16 cellular contexts compared by ENCODE assay signal in the genomic region with DNA sequence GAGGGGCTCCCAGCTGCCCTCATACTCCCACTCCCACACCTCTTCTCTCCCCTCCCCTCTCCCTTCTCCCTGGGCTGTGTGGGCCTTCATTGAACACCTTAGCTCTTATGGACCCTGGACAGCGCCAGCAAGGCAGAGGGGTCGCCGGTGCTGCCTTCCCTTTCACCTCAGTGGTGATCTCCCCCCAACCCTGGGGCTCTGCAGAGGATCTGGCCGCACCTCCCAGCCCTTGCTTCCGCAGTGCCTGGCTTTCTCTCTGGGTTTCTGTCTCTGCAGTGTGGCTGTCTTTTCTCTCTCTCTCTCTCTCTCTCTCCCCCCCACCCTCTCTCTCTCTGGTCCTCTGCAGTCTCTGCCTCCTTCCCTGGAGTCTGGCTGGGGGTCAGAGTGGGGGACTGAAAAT. TPM values are rescaled to one million over a fixed set of nuclear protein-coding genes. Genes with fewer than 3 reads are reported as not detected.
DNase-seq lines count a peak whose midpoint lies in the region; ATAC-seq, FAIRE-seq and TF ChIP-seq lines count a peak whose summit lies in the region.
"Had no signal": no experiment of that assay in that cellular context is flagged by ENCODE, and none has a peak within 500 bp of the region (broad histone marks: within the 10 kb centered on the region; RNA-seq: fewer than 3 reads in every experiment).

No MANE protein-coding gene starts in this region.

- intact Hi-C loops in GM12878 (cut with micrococcal nuclease; ENCODE audit: unreplicated experiment), result no loop called here
- intact Hi-C loops in OCI-LY7 (cut with micrococcal nuclease; ENCODE audit: unreplicated experiment), result no loop called here
- intact Hi-C loops in Right ventricle myocardium superior (cut with DNase I), result no loop called here

- no peak for TF ChIP-seq RAD21 in GM12878 (IDR thresholded peaks at IDR 0.05; ENCODE audit: insufficient read depth, low read depth, low read length)

- SMC1A ChIA-PET in GM12878 (lab: Charles Lee; ENCODE audit: uncharacterized antibody, unreplicated experiment), result no interaction called here

- CTCF ChIA-PET in GM12878 (lab: Yijun Ruan, JAX) (interaction anchor here (0.5 kb wide), 1 partner anchor 205 kb away, joined by 3 read pairs; no protein-coding TSS in a partner anchor), OCI-LY7 (lab: Charles Lee; ENCODE audit: unreplicated experiment) (no interaction called here)

- in situ Hi-C loops in GM12878 (cut with MboI), result no loop called here

- H3K36me3 ChIP-seq in HUES6 (ENCODE audit: control insufficient read depth, insufficient read depth, low read length), result peaks cover 5% of the 10 kb centered on the region; the same call in 1 of the 2 replicates
- H3K36me3 ChIP-seq in GM12878 (ENCODE audit: control insufficient read depth in 2 of 2, insufficient read depth in 2 of 2, low read length in 1 of 2), result no peaks in the 10 kb centered on the region
- no peaks in the 10 kb centered on the region for H3K36me3 ChIP-seq in iPS-20b (ENCODE audit: insufficient read depth, low read depth, low read length)
- no peaks in the 10 kb centered on the region for H3K36me3 ChIP-seq in OCI-LY7 (ENCODE audit: insufficient read depth, low read length)
- H3K36me3 ChIP-seq: left lung had no signal

- no peak for FAIRE-seq in GM12878 (lab: Jason Lieb, UNC)

- BruUV-seq in GM12878 (replicated peaks; lab: Mats Ljungman, UMichigan) (no TSS peak), OCI-LY7 (replicated peaks; lab: Mats Ljungman, UMichigan) (no TSS peak)

- 4% methylated on average over 5 of the region's 5 CpGs for WGBS in GM12878 (ENCODE audit: insufficient coverage, insufficient replicate concordance, low lambda C conversion rate, missing lambda C conversion rate)

- H4K20me1 ChIP-seq in GM12878 (ENCODE audit: control insufficient read depth, insufficient read depth) (no peaks in the 10 kb centered on the region), OCI-LY7 (ENCODE audit: insufficient read depth, low read length) (no peaks in the 10 kb centered on the region)

- H3K4me2 ChIP-seq in GM12878 (ENCODE audit: control insufficient read depth, insufficient read depth), result no peak overlapping the region
- H3K4me2 ChIP-seq in OCI-LY7 (ENCODE audit: low read length), result no peak overlapping the region

- H2AFZ ChIP-seq in GM12878 (ENCODE audit: control insufficient read depth, low read depth, low read length) (no peak overlapping the region), OCI-LY7 (ENCODE audit: low read length) (no peak overlapping the region)

- POLR2A ChIA-PET in GM12878 (lab: Charles Lee) (no interaction called here), OCI-LY7 (lab: Charles Lee) (interaction anchor here (0.6 kb wide), 1 partner anchor 163 kb away, joined by 6 read pairs; no protein-coding TSS in a partner anchor)

- H3K27ac ChIP-seq in HUES6 (ENCODE audit: low read depth, low read length), result no peak overlapping the region
- H3K27ac ChIP-seq in GM12878 (ENCODE audit: control insufficient read depth, insufficient read depth), result no peak overlapping the region
- no peak overlapping the region for H3K27ac ChIP-seq in iPS-20b (ENCODE audit: low read length)
- H3K27ac ChIP-seq in OCI-LY7 (ENCODE audit: low read depth, low read length, poor library complexity, severe bottlenecking), result no peak overlapping the region
- H3K27ac ChIP-seq: left lung had no signal

- TF ChIP-seq POLR2A in GM12878 (IDR thresholded peaks at IDR 0.05; ENCODE audit: low read depth, low read length), result no peak

- no peak for DNase-seq in GM12878 (ENCODE audit: low read depth, low spot score)
- no peak for DNase-seq in skeletal muscle cell (ENCODE audit: low read depth)
- no peak for DNase-seq in OCI-LY7 (ENCODE audit: low spot score)
- no peak for DNase-seq in NCI-H2196 (lab: John Stamatoyannopoulos, UW; ENCODE audit: unreplicated experiment)
- DNase-seq in Right ventricle myocardium superior, result no peak
- DNase-seq: activated CD8-positive, alpha-beta T cell treated with anti-CD3 and anti-CD28 coated beads, Interleukin-2, amount 10 ng/mL, durations not matched to agents 7 days and 5 days; activated gamma-delta T cell treated with Interleukin-2 at 50 U/mL for 16 hours; CD4-positive, alpha-beta memory T cell; left lung; naive B cell; NCI-H1694; NCI-H524; T1000 had no signal

- H3K4me1 ChIP-seq in HUES6 (ENCODE audit: control insufficient read depth, insufficient read depth, low read length) (peaks cover 15% of the 10 kb centered on the region), GM12878 (ENCODE audit: control insufficient read depth, insufficient read depth, low read length) (peaks cover 3% of the 10 kb centered on the region; the same call in 1 of the 2 replicates), iPS-20b (ENCODE audit: insufficient read depth, low read length) (0 out of 2 replicates have a peak, but pooled peaks cover 2% of the 10 kb centered on the region), OCI-LY7 (ENCODE audit: insufficient read depth, low read length, poor library complexity, severe bottlenecking) (no peaks in the 10 kb centered on the region)

- no peaks in the 10 kb centered on the region for H3K9me2 ChIP-seq in OCI-LY7 (ENCODE audit: insufficient read depth, low read length)

- H3K9ac ChIP-seq in HUES6 (ENCODE audit: low read length), result no peak overlapping the region
- no peak overlapping the region for H3K9ac ChIP-seq in GM12878 (ENCODE audit: control insufficient read depth, insufficient read depth, low read length)
- peak overlapping the region; percentile 79; the same call in 1 of the 2 replicates for H3K9ac ChIP-seq in iPS-20b (ENCODE audit: low read depth, low read length)

- H3K4me3 ChIP-seq in HUES6 (ENCODE audit: low read depth, low read length) (peak overlapping the region; percentile 88), GM12878 (no peak overlapping the region), iPS-20b (ENCODE audit: low read length) (peak overlapping the region; percentile 93), skeletal muscle cell (ENCODE audit: low read depth, low read length) (peak overlapping the region; percentile 63), OCI-LY7 (ENCODE audit: low read depth, low read length, poor library complexity, severe bottlenecking) (no peak overlapping the region)

- H3K27me3 ChIP-seq in HUES6 (ENCODE audit: control insufficient read depth, insufficient read depth, low read length), result no peaks in the 10 kb centered on the region
- H3K27me3 ChIP-seq in GM12878 (replicated peaks in 1 of 2; ENCODE audit: control insufficient read depth in 2 of 2, insufficient read depth in 2 of 2, low read length in 1 of 2), result no peaks in the 10 kb centered on the region; a peak in 1 of 4 replicates
- no peaks in the 10 kb centered on the region for H3K27me3 ChIP-seq in iPS-20b (ENCODE audit: insufficient read depth, low read length)

- RAD21 ChIA-PET in GM12878 (lab: Charles Lee; ENCODE audit: unreplicated experiment), result no interaction called here

- H3K79me2 ChIP-seq in GM12878 (ENCODE audit: control insufficient read depth, insufficient read depth, low read length) (no peaks in the 10 kb centered on the region), OCI-LY7 (ENCODE audit: insufficient read depth, low read depth, low read length) (no peaks in the 10 kb centered on the region)

- TF ChIP-seq CTCF in GM12878 (IDR thresholded peaks at IDR 0.05 in 2 of 3, conservative IDR thresholded peaks at IDR 0.05 in 1 of 3; ENCODE audit: control insufficient read depth in 2 of 3, extremely low read depth in 1 of 3, insufficient read depth in 1 of 3, low read depth in 3 of 3, low read length in 3 of 3) (no peak), OCI-LY7 (conservative IDR thresholded peaks at IDR 0.05; ENCODE audit: low read length) (no peak)

- no peak for ATAC-seq in GM12878
- no peak for ATAC-seq in Right ventricle myocardium superior (ENCODE audit: poor library complexity)
- no peak for ATAC-seq in activated CD4-positive, CD25-positive, alpha-beta regulatory T cell treated with anti-CD3 and anti-CD28 coated beads, Interleukin-2, amount 50 U/mL, for 24 hours
- ATAC-seq: activated CD8-positive, alpha-beta T cell treated with anti-CD3 and anti-CD28 coated beads, Interleukin-2, amount 10 ng/mL, durations not matched to agents 7 days and 5 days; left lung had no signal

- H3K9me3 ChIP-seq in HUES6 (ENCODE audit: control insufficient read depth, insufficient read depth, low read depth, low read length), result no peaks in the 10 kb centered on the region
- no peaks in the 10 kb centered on the region for H3K9me3 ChIP-seq in GM12878 (replicated peaks; ENCODE audit: control insufficient read depth, insufficient read depth, low read length)
- no peaks in the 10 kb centered on the region for H3K9me3 ChIP-seq in iPS-20b (ENCODE audit: insufficient read depth, low read depth, low read length)
- no peaks in the 10 kb centered on the region for H3K9me3 ChIP-seq in OCI-LY7 (ENCODE audit: low read length)
- H3K9me3 ChIP-seq: left lung had no signal

- TF ChIP-seq EP300 in GM12878 (IDR thresholded peaks at IDR 0.05; ENCODE audit: borderline replicate concordance in 1 of 2, control insufficient read depth in 1 of 2, low read depth in 2 of 2, low read length in 2 of 2), result no peak

RNA-seq across cellular contexts. Expression of a gene that starts 1.2 kb away (rescaled TPM):
- total RNA-seq in GM12878 (2013; cell fraction: nucleolus; rRNA removed), result not detected in 2 replicates
- total RNA-seq in GM12878 (2014; rRNA removed) (0.06 TPM in 1 of 2 replicates, not detected in the other), GM12878 (2014; rRNA removed; fragmentation: Illumina TruSeq; extraction: Trizol) (not detected in 2 replicates), GM12878 (2021) (0.37 and 0.49 TPM in 2 replicates), OCI-LY7 (2022) (0.83 and 1.0 TPM in 2 replicates), Right ventricle myocardium superior (0.70 TPM)
- not detected for polyA plus RNA-seq in GM12878 (2011; ENCODE audit: low read depth)
- polyA plus RNA-seq in GM12878 (2011; rRNA removed) (not detected in 2 replicates), GM12878 (2014; fragmentation: Illumina TruSeq; extraction: Trizol) (not detected in 2 replicates), GM12878 (2014; fragmentation: Nextera tagmentation; extraction: Ambion mirVana) (not detected), GM12878 (2014; rRNA removed) (not detected in 2 replicates), GM12878 (2016; fragmentation: Nextera tagmentation; extraction: Ambion mirVana) (not detected)
- not detected in 2 replicates for polyA plus RNA-seq in GM12878 (2011; cell fraction: cytosol; rRNA removed)
- not detected in 2 replicates for polyA plus RNA-seq in GM12878 (2011; cell fraction: nucleus; rRNA removed)
- polyA plus RNA-seq in GM12878 (2012), result not detected in 2 replicates
- polyA minus RNA-seq in GM12878 (2011; rRNA and poly(A)+ RNA removed), result not detected in 2 replicates
- 0.83 and 1.2 TPM in 2 replicates for polyA minus RNA-seq in GM12878 (2011; cell fraction: cytosol; rRNA and poly(A)+ RNA removed)
- not detected in 2 replicates for polyA minus RNA-seq in GM12878 (2011; cell fraction: nucleus; rRNA and poly(A)+ RNA removed)
- 0.98 TPM in 1 of 2 replicates, not detected in the other for total RNA-seq in OCI-LY7 (2014; rRNA removed; shearing (Covaris generic))
- total RNA-seq: activated CD8-positive, alpha-beta T cell treated with anti-CD3 and anti-CD28 coated beads, Interleukin-2, amount 10 ng/mL, durations not matched to agents 7 days and 5 days had no signal
- polyA plus RNA-seq: CD4-positive, alpha-beta memory T cell had no signal

RNA-seq across cellular contexts. Expression of a gene that starts 2.2 kb away (rescaled TPM):
- total RNA-seq in GM12878 (2013; cell fraction: nucleolus; rRNA removed), result not detected in 2 replicates
- total RNA-seq in GM12878 (2014; rRNA removed), result not detected in 2 replicates
- total RNA-seq in GM12878 (2014; rRNA removed; fragmentation: Illumina TruSeq; extraction: Trizol), result not detected in 2 replicates
- total RNA-seq in GM12878 (2021), result not detected in 2 replicates
- not detected for polyA plus RNA-seq in GM12878 (2011; ENCODE audit: low read depth)
- polyA plus RNA-seq in GM12878 (2011; rRNA removed), result not detected in 2 replicates
- polyA plus RNA-seq in GM12878 (2011; cell fraction: cytosol; rRNA removed), result not detected in 2 replicates
- not detected in 2 replicates for polyA plus RNA-seq in GM12878 (2011; cell fraction: nucleus; rRNA removed)
- 0.07 and 0.11 TPM in 2 replicates for polyA plus RNA-seq in GM12878 (2012)
- polyA plus RNA-seq in GM12878 (2014; fragmentation: Illumina TruSeq; extraction: Trizol), result not detected in 2 replicates
- polyA plus RNA-seq in GM12878 (2014; fragmentation: Nextera tagmentation; extraction: Ambion mirVana), result not detected
- polyA plus RNA-seq in GM12878 (2014; rRNA removed), result not detected in 2 replicates
- polyA plus RNA-seq in GM12878 (2016; fragmentation: Nextera tagmentation; extraction: Ambion mirVana), result not detected
- polyA minus RNA-seq in GM12878 (2011; rRNA and poly(A)+ RNA removed), result not detected in 2 replicates
- polyA minus RNA-seq in GM12878 (2011; cell fraction: cytosol; rRNA and poly(A)+ RNA removed), result not detected in 2 replicates
- not detected in 2 replicates for polyA minus RNA-seq in GM12878 (2011; cell fraction: nucleus; rRNA and poly(A)+ RNA removed)
- not detected in 2 replicates for total RNA-seq in OCI-LY7 (2014; rRNA removed; shearing (Covaris generic))
- total RNA-seq in OCI-LY7 (2022), result 0.30 TPM in 1 of 2 replicates, not detected in the other
- total RNA-seq in Right ventricle myocardium superior, result not detected
- total RNA-seq: CD4-positive, alpha-beta memory T cell had no signal
- polyA plus RNA-seq: CD4-positive, alpha-beta memory T cell had no signal

RNA-seq across cellular contexts. Expression of a gene that starts 27.9 kb away (rescaled TPM):
- total RNA-seq in GM12878 (2013; cell fraction: nucleolus; rRNA removed), result 59.8 and 76.4 TPM in 2 replicates
- total RNA-seq in GM12878 (2014; rRNA removed) (9.7 and 11.0 TPM in 2 replicates), GM12878 (2014; rRNA removed; fragmentation: Illumina TruSeq; extraction: Trizol) (7.2 and 8.5 TPM in 2 replicates), GM12878 (2021) (20.8 and 29.2 TPM in 2 replicates), OCI-LY7 (2022) (48.0 and 49.5 TPM in 2 replicates), Right ventricle myocardium superior (6.6 TPM)
- 8.1 TPM for polyA plus RNA-seq in GM12878 (2011; ENCODE audit: low read depth)
- polyA plus RNA-seq in GM12878 (2011; rRNA removed) (11.4 and 16.8 TPM in 2 replicates), GM12878 (2014; fragmentation: Illumina TruSeq; extraction: Trizol) (8.0 and 12.2 TPM in 2 replicates), GM12878 (2014; fragmentation: Nextera tagmentation; extraction: Ambion mirVana) (1 to 10 TPM; 3.3 to 3.5 TPM), GM12878 (2014; rRNA removed) (22.1 and 29.2 TPM in 2 replicates), GM12878 (2016; fragmentation: Nextera tagmentation; extraction: Ambion mirVana) (10 to 100 TPM; 12.8 to 14.5 TPM)
- 19.3 and 22.6 TPM in 2 replicates for polyA plus RNA-seq in GM12878 (2011; cell fraction: cytosol; rRNA removed)
- polyA plus RNA-seq in GM12878 (2011; cell fraction: nucleus; rRNA removed), result 45.9 and 58.0 TPM in 2 replicates
- polyA plus RNA-seq in GM12878 (2012), result 14.1 and 14.6 TPM in 2 replicates
- 16.2 and 20.7 TPM in 2 replicates for polyA minus RNA-seq in GM12878 (2011; rRNA and poly(A)+ RNA removed)
- polyA minus RNA-seq in GM12878 (2011; cell fraction: cytosol; rRNA and poly(A)+ RNA removed), result 6.5 and 7.8 TPM in 2 replicates
- polyA minus RNA-seq in GM12878 (2011; cell fraction: nucleus; rRNA and poly(A)+ RNA removed), result 14.5 and 25.4 TPM in 2 replicates
- total RNA-seq in OCI-LY7 (2014; rRNA removed; shearing (Covaris generic)), result 14.4 and 15.9 TPM in 2 replicates

RNA-seq across cellular contexts. Expression of a gene that starts 35.1 kb away (rescaled TPM):
- total RNA-seq in GM12878 (2013; cell fraction: nucleolus; rRNA removed), result 23.6 and 25.0 TPM in 2 replicates
- total RNA-seq in GM12878 (2014; rRNA removed) (33.2 and 35.4 TPM in 2 replicates), GM12878 (2014; rRNA removed; fragmentation: Illumina TruSeq; extraction: Trizol) (9.6 and 10.5 TPM in 2 replicates), GM12878 (2021) (31.4 and 34.1 TPM in 2 replicates), OCI-LY7 (2022) (41.4 and 43.5 TPM in 2 replicates), Right ventricle myocardium superior (63.0 TPM)
- 11.5 TPM for polyA plus RNA-seq in GM12878 (2011; ENCODE audit: low read depth)
- polyA plus RNA-seq in GM12878 (2011; rRNA removed) (14.5 and 26.2 TPM in 2 replicates), GM12878 (2014; fragmentation: Illumina TruSeq; extraction: Trizol) (6.8 and 15.5 TPM in 2 replicates), GM12878 (2014; fragmentation: Nextera tagmentation; extraction: Ambion mirVana) (1 to 10 TPM in 1 of 2 experiments, under 1 TPM in 1; 0.87 to 3.5 TPM), GM12878 (2014; rRNA removed) (33.1 and 33.2 TPM in 2 replicates), GM12878 (2016; fragmentation: Nextera tagmentation; extraction: Ambion mirVana) (10 to 100 TPM; 28.1 to 36.4 TPM)
- polyA plus RNA-seq in GM12878 (2011; cell fraction: cytosol; rRNA removed), result 41.9 and 52.6 TPM in 2 replicates
- 36.4 and 39.8 TPM in 2 replicates for polyA plus RNA-seq in GM12878 (2011; cell fraction: nucleus; rRNA removed)
- 28.7 and 30.8 TPM in 2 replicates for polyA plus RNA-seq in GM12878 (2012)
- 21.6 and 34.8 TPM in 2 replicates for polyA minus RNA-seq in GM12878 (2011; rRNA and poly(A)+ RNA removed)
- 18.7 and 20.5 TPM in 2 replicates for polyA minus RNA-seq in GM12878 (2011; cell fraction: cytosol; rRNA and poly(A)+ RNA removed)
- 11.2 and 15.9 TPM in 2 replicates for polyA minus RNA-seq in GM12878 (2011; cell fraction: nucleus; rRNA and poly(A)+ RNA removed)
- total RNA-seq in OCI-LY7 (2014; rRNA removed; shearing (Covaris generic)), result 39.6 and 52.4 TPM in 2 replicates

Comparison
In these comparisons a context has a peak if more than half of its experiments do, and no peak if none do; other contexts are left out.
1. H3K4me3 ChIP-seq: peak in HUES6 (single experiment), iPS-20b (single experiment) and skeletal muscle cell (single experiment); none in GM12878 (single experiment) and OCI-LY7 (single experiment).